ENCODE assay signal across 1 cellular context in the genomic region with DNA sequence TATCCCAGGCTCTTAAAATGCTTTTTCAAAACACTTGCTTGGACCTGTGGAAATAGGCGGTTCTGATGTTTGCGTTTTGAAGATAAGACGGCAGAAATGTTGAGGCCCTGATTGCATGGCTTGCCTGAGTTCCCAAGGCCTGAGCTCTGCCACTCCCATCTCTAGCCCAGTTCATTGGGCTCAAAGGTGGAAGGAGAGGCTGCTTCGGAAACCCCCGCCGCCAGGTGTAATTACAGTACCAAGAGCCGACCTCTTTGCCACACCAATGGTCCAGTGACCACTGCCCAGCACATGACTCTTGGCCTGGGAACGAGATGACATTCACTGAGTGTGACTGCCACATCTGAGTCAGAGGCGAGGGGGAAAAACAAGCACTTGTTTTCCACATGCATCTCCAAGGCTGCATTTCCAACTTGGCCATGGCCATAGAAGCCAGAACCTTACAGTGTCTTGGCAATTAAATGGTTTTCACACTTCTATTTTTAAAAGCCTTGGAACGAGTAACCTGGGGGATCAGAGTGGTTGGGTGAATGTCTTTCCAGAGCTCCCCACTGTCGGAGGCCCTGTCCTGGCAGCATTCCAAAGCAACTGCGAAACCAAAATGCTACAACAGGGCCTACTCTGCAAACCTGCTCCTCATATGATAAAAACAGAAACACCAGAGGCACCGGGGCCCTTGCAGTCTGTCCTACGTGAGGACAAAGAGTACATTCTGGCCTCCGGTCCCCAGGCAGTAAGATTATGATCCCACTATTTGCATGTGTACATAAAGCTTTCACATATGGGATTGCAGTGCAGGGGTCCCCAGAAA.
TF ChIP-seq lines count a peak whose summit lies in the region.

No MANE protein-coding gene starts in this region.

TF ChIP-seq in HepG2, 621 proteins besides CTCF, POLR2A, EP300 and RAD21 (continued from another document and continues in another):
- TF ChIP-seq, protein P1, sequence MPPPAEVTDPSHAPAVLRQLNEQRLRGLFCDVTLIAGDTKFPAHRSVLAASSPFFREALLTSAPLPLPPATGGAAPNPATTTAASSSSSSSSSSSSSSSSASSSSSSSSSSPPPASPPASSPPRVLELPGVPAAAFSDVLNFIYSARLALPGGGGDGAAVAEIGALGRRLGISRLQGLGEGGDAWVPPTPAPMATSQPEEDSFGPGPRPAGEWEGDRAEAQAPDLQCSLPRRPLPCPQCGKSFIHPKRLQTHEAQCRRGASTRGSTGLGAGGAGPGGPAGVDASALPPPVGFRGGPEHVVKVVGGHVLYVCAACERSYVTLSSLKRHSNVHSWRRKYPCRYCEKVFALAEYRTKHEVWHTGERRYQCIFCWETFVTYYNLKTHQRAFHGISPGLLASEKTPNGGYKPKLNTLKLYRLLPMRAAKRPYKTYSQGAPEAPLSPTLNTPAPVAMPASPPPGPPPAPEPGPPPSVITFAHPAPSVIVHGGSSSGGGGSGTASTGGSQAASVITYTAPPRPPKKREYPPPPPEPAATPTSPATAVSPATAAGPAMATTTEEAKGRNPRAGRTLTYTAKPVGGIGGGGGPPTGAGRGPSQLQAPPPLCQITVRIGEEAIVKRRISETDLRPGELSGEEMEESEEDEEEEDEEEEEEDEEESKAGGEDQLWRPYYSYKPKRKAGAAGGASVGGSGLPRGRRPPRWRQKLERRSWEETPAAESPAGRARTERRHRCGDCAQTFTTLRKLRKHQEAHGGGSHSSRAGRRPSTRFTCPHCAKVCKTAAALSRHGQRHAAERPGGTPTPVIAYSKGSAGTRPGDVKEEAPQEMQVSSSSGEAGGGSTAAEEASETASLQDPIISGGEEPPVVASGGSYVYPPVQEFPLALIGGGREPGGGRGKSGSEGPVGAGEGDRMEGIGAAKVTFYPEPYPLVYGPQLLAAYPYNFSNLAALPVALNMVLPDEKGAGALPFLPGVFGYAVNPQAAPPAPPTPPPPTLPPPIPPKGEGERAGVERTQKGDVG (CRISPR knock-in tag; IDR thresholded peaks at IDR 0.05; ENCODE audit: borderline replicate concordance): no peak
- TF ChIP-seq, protein P2, sequence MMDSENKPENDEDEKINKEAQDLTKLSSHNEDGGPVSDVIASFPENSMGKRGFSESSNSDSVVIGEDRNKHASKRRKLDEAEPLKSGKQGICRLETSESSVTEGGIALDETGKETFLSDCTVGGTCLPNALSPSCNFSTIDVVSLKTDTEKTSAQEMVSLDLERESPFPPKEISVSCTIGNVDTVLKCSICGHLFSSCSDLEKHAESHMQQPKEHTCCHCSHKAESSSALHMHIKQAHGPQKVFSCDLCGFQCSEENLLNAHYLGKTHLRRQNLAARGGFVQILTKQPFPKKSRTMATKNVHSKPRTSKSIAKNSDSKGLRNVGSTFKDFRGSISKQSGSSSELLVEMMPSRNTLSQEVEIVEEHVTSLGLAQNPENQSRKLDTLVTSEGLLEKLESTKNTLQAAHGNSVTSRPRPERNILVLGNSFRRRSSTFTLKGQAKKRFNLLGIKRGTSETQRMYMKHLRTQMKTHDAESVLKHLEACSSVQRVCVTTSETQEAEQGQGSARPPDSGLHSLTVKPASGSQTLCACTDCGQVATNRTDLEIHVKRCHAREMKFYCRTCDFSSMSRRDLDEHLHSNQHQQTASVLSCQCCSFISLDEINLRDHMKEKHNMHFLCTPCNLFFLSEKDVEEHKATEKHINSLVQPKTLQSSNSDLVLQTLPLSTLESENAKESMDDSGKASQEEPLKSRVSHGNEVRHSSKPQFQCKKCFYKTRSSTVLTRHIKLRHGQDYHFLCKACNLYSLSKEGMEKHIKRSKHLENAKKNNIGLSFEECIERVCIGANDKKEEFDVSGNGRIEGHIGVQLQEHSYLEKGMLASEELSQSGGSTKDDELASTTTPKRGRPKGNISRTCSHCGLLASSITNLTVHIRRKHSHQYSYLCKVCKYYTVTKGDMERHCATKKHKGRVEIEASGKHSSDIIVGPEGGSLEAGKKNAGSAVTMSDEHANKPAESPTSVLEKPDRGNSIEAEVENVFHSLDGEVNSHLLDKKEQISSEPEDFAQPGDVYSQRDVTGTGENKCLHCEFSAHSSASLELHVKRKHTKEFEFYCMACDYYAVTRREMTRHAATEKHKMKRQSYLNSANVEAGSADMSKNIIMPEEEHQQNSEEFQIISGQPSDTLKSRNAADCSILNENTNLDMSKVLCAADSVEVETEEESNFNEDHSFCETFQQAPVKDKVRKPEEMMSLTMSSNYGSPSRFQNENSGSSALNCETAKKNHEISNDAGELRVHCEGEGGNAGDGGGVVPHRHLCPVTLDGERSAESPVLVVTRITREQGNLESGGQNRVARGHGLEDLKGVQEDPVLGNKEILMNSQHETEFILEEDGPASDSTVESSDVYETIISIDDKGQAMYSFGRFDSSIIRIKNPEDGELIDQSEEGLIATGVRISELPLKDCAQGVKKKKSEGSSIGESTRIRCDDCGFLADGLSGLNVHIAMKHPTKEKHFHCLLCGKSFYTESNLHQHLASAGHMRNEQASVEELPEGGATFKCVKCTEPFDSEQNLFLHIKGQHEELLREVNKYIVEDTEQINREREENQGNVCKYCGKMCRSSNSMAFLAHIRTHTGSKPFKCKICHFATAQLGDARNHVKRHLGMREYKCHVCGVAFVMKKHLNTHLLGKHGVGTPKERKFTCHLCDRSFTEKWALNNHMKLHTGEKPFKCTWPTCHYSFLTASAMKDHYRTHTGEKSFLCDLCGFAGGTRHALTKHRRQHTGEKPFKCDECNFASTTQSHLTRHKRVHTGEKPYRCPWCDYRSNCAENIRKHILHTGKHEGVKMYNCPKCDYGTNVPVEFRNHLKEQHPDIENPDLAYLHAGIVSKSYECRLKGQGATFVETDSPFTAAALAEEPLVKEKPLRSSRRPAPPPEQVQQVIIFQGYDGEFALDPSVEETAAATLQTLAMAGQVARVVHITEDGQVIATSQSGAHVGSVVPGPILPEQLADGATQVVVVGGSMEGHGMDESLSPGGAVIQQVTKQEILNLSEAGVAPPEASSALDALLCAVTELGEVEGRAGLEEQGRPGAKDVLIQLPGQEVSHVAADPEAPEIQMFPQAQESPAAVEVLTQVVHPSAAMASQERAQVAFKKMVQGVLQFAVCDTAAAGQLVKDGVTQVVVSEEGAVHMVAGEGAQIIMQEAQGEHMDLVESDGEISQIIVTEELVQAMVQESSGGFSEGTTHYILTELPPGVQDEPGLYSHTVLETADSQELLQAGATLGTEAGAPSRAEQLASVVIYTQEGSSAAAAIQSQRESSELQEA (CRISPR knock-in tag; IDR thresholded peaks at IDR 0.05; ENCODE audit: not compliant biosample characterization): no peak
- TF ChIP-seq, protein P3, sequence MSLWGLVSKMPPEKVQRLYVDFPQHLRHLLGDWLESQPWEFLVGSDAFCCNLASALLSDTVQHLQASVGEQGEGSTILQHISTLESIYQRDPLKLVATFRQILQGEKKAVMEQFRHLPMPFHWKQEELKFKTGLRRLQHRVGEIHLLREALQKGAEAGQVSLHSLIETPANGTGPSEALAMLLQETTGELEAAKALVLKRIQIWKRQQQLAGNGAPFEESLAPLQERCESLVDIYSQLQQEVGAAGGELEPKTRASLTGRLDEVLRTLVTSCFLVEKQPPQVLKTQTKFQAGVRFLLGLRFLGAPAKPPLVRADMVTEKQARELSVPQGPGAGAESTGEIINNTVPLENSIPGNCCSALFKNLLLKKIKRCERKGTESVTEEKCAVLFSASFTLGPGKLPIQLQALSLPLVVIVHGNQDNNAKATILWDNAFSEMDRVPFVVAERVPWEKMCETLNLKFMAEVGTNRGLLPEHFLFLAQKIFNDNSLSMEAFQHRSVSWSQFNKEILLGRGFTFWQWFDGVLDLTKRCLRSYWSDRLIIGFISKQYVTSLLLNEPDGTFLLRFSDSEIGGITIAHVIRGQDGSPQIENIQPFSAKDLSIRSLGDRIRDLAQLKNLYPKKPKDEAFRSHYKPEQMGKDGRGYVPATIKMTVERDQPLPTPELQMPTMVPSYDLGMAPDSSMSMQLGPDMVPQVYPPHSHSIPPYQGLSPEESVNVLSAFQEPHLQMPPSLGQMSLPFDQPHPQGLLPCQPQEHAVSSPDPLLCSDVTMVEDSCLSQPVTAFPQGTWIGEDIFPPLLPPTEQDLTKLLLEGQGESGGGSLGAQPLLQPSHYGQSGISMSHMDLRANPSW (CRISPR knock-in tag; IDR thresholded peaks at IDR 0.05; ENCODE audit: borderline replicate concordance): no peak
- TF ChIP-seq, protein P4, sequence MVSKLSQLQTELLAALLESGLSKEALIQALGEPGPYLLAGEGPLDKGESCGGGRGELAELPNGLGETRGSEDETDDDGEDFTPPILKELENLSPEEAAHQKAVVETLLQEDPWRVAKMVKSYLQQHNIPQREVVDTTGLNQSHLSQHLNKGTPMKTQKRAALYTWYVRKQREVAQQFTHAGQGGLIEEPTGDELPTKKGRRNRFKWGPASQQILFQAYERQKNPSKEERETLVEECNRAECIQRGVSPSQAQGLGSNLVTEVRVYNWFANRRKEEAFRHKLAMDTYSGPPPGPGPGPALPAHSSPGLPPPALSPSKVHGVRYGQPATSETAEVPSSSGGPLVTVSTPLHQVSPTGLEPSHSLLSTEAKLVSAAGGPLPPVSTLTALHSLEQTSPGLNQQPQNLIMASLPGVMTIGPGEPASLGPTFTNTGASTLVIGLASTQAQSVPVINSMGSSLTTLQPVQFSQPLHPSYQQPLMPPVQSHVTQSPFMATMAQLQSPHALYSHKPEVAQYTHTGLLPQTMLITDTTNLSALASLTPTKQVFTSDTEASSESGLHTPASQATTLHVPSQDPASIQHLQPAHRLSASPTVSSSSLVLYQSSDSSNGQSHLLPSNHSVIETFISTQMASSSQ (IDR thresholded peaks at IDR 0.05; ENCODE audit: low read depth): no peak
- TF ChIP-seq, protein P4 (CRISPR knock-in tag; IDR thresholded peaks at IDR 0.05; ENCODE audit: borderline replicate concordance): 0 out of 2 replicates have a peak, but pooled peaks have one; percentile 18
- TF ChIP-seq MTF2 (CRISPR knock-in tag; IDR thresholded peaks at IDR 0.05; ENCODE audit: borderline replicate concordance) (no peak), CHCHD3 (CRISPR knock-in tag; IDR thresholded peaks at IDR 0.05) (no peak), ZNF556 (CRISPR knock-in tag; IDR thresholded peaks at IDR 0.05; ENCODE audit: borderline replicate concordance) (0 out of 2 replicates have a peak, but pooled peaks have one; percentile 29), SOX6 (IDR thresholded peaks at IDR 0.05) (no peak), SOX6 (CRISPR knock-in tag; IDR thresholded peaks at IDR 0.05) (0 out of 2 replicates have a peak, but pooled peaks have one; percentile 7), ZNF282 (IDR thresholded peaks at IDR 0.05; ENCODE audit: partially characterized antibody) (no peak), ZNF670 (CRISPR knock-in tag; IDR thresholded peaks at IDR 0.05; ENCODE audit: borderline replicate concordance) (no peak), HOXD1 (CRISPR knock-in tag; IDR thresholded peaks at IDR 0.05) (0 out of 2 replicates have a peak, but pooled peaks have one; percentile 15), ZNF616 (CRISPR knock-in tag; IDR thresholded peaks at IDR 0.05; ENCODE audit: low read depth) (no peak), TAF15 (IDR thresholded peaks at IDR 0.05; ENCODE audit: low read depth, low read length, poor library complexity, severe bottlenecking) (no peak), ZNF776 (CRISPR knock-in tag; IDR thresholded peaks at IDR 0.05) (no peak), ZNF263 (CRISPR knock-in tag; IDR thresholded peaks at IDR 0.05) (no peak), ZNF143 (CRISPR knock-in tag; IDR thresholded peaks at IDR 0.05) (no peak), AHR (CRISPR knock-in tag; IDR thresholded peaks at IDR 0.05) (no peak), REPIN1 (CRISPR knock-in tag; IDR thresholded peaks at IDR 0.05; ENCODE audit: borderline replicate concordance, low read depth) (no peak), GATAD1 (CRISPR knock-in tag; IDR thresholded peaks at IDR 0.05) (no peak)
- TF ChIP-seq, protein P5, sequence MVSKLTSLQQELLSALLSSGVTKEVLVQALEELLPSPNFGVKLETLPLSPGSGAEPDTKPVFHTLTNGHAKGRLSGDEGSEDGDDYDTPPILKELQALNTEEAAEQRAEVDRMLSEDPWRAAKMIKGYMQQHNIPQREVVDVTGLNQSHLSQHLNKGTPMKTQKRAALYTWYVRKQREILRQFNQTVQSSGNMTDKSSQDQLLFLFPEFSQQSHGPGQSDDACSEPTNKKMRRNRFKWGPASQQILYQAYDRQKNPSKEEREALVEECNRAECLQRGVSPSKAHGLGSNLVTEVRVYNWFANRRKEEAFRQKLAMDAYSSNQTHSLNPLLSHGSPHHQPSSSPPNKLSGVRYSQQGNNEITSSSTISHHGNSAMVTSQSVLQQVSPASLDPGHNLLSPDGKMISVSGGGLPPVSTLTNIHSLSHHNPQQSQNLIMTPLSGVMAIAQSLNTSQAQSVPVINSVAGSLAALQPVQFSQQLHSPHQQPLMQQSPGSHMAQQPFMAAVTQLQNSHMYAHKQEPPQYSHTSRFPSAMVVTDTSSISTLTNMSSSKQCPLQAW (CRISPR knock-in tag; IDR thresholded peaks at IDR 0.05): 0 out of 2 replicates have a peak, but pooled peaks have one; percentile 11
- TF ChIP-seq, protein P6, sequence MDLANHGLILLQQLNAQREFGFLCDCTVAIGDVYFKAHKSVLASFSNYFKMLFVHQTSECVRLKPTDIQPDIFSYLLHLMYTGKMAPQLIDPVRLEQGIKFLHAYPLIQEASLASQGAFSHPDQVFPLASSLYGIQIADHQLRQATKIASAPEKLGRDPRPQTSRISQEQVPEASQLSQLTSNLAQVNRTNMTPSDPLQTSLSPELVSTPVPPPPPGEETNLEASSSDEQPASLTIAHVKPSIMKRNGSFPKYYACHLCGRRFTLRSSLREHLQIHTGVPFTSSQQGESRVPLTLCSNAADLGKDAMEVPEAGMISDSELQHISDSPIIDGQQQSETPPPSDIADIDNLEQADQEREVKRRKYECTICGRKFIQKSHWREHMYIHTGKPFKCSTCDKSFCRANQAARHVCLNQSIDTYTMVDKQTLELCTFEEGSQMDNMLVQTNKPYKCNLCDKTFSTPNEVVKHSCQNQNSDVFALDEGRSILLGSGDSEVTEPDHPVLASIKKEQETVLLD (CRISPR knock-in tag; IDR thresholded peaks at IDR 0.05; ENCODE audit: low read depth): no peak
- TF ChIP-seq, protein P7, sequence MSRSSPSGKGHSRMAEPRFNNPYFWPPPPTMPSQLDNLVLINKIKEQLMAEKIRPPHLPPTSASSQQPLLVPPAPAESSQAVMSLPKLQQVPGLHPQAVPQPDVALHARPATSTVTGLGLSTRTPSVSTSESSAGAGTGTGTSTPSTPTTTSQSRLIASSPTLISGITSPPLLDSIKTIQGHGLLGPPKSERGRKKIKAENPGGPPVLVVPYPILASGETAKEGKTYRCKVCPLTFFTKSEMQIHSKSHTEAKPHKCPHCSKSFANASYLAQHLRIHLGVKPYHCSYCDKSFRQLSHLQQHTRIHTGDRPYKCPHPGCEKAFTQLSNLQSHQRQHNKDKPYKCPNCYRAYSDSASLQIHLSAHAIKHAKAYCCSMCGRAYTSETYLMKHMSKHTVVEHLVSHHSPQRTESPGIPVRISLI (CRISPR knock-in tag; IDR thresholded peaks at IDR 0.05; ENCODE audit: borderline replicate concordance): no peak
